ENCODE assay signal across 1 cellular context in genomic region chr6:108739496-108740330, GRCh38.
TF ChIP-seq lines count a peak whose summit lies in the region.

No MANE protein-coding gene starts in this region.

TF ChIP-seq in HepG2, 621 proteins besides CTCF, POLR2A, EP300 and RAD21:
- TF ChIP-seq TERF1 (CRISPR knock-in tag; IDR thresholded peaks at IDR 0.05) (no peak), RBM22 (optimal IDR thresholded peaks at IDR 0.05; ENCODE audit: low read length) (no peak), ZNF20 (CRISPR knock-in tag; IDR thresholded peaks at IDR 0.05) (no peak), ZNF317 (CRISPR knock-in tag; IDR thresholded peaks at IDR 0.05) (no peak), ARID4A (CRISPR knock-in tag; IDR thresholded peaks at IDR 0.05; ENCODE audit: borderline replicate concordance) (no peak), FIP1L1 (IDR thresholded peaks at IDR 0.05; ENCODE audit: borderline replicate concordance, insufficient read depth, low read depth, low read length) (no peak), MLXIP (CRISPR knock-in tag; IDR thresholded peaks at IDR 0.05; ENCODE audit: borderline replicate concordance) (no peak), ZNF24 (IDR thresholded peaks at IDR 0.05) (no peak), MLX (CRISPR knock-in tag; IDR thresholded peaks at IDR 0.05) (no peak), MYNN (CRISPR knock-in tag; IDR thresholded peaks at IDR 0.05; ENCODE audit: low read depth) (no peak), CERS6 (CRISPR knock-in tag; IDR thresholded peaks at IDR 0.05) (no peak), MIXL1 (CRISPR knock-in tag; IDR thresholded peaks at IDR 0.05) (no peak), ZNF761 (CRISPR knock-in tag; conservative IDR thresholded peaks at IDR 0.05) (no peak), HHEX (CRISPR knock-in tag; IDR thresholded peaks at IDR 0.05) (no peak)
